23 cellular contexts compared by ENCODE assay signal in genomic region chr2:211175956-211176355, GRCh38.
"Had no signal": no experiment of that assay in that cellular context is flagged by ENCODE, and none has a peak within 500 bp of the region (broad histone marks: within the 10 kb centered on the region; RNA-seq: fewer than 3 reads in every experiment).

No MANE protein-coding gene starts in this region.

- H3K36me3 ChIP-seq: cardiac muscle cell, esophagus muscularis mucosa, gastrocnemius medialis, pancreas, right atrium auricular region, spleen, transverse colon had no signal

- H3K4me3 ChIP-seq: cardiac muscle cell, esophagus muscularis mucosa, gastrocnemius medialis, pancreas, right atrium auricular region, spleen, testis, transverse colon had no signal

- H3K27me3 ChIP-seq: cardiac muscle cell, esophagus muscularis mucosa, gastrocnemius medialis, pancreas, right atrium auricular region, spleen, testis, transverse colon had no signal

- H3K27ac ChIP-seq: cardiac muscle cell, esophagus muscularis mucosa, gastrocnemius medialis, pancreas, right atrium auricular region, spleen, testis, transverse colon had no signal

- ATAC-seq: activated CD4-positive, alpha-beta T cell treated with anti-CD3 and anti-CD28 coated beads for 36 hours; activated naive CD4-positive, alpha-beta T cell treated with anti-CD3 and anti-CD28 coated beads, Interleukin-2, amount 50 U/mL, for 72 hours; activated T-cell treated with anti-CD3 and anti-CD28 coated beads, Interleukin-2, amount 50 U/mL, for 72 hours; gastrocnemius medialis; left colon; naive thymus-derived CD4-positive, alpha-beta T cell; pancreas; stimulated activated naive CD8-positive, alpha-beta T cell treated with anti-CD3 and anti-CD28 coated beads, Interleukin-15, Interleukin-2, amounts not matched to agents 100 U/mL and 50 U/mL, for 24 hours had no signal

- H3K4me1 ChIP-seq: esophagus muscularis mucosa, gastrocnemius medialis, right atrium auricular region, spleen, transverse colon had no signal

- H3K9me3 ChIP-seq: esophagus muscularis mucosa, gastrocnemius medialis, pancreas, right atrium auricular region, spleen, testis, transverse colon had no signal

- DNase-seq: activated B cell treated with CpG ODN at 0.5 μM for 24 hours; activated CD4-positive, alpha-beta T cell treated with anti-CD3 and anti-CD28 coated beads for 36 hours; activated naive CD4-positive, alpha-beta T cell; activated T-cell treated with anti-CD3 and anti-CD28 coated beads for 4 hours; activated T-cell treated with anti-CD3 and anti-CD28 coated beads, Interleukin-2, amount 50 U/mL, for 72 hours; anterior cingulate cortex; gastrocnemius medialis; glutamatergic neuron; islet precursor cell; left colon; midbrain; naive thymus-derived CD4-positive, alpha-beta T cell; pancreas; spleen; stimulated activated CD4-positive, alpha-beta T cell treated with anti-CD3 and anti-CD28 coated beads, Interleukin-2, amount 100 ng/mL, for 48 hours; stimulated activated naive CD8-positive, alpha-beta T cell treated with anti-CD3 and anti-CD28 coated beads, Interleukin-15, Interleukin-2, amounts not matched to agents 100 U/mL and 50 U/mL, for 24 hours; T-helper 1 cell; testis; transverse colon had no signal
